22 cellular contexts compared by ENCODE assay signal in genomic region chr5:60792438-60792837, GRCh38.
"Had no signal": no experiment of that assay in that cellular context is flagged by ENCODE, and none has a peak within 500 bp of the region (broad histone marks: within the 10 kb centered on the region; RNA-seq: fewer than 3 reads in every experiment).

No MANE protein-coding gene starts in this region.

- H3K27me3 ChIP-seq: SJCRH30 had no signal

- H3K4me3 ChIP-seq: SJCRH30, SK-N-MC had no signal

- H3K4me1 ChIP-seq: SJCRH30 had no signal

- H3K27ac ChIP-seq: HL-60, RWPE1, SJCRH30, SK-N-MC had no signal

- H3K9me3 ChIP-seq: SJCRH30 had no signal

- H3K36me3 ChIP-seq: SJCRH30 had no signal

- FAIRE-seq: HTR-8/SVneo had no signal

- DNase-seq: KBM-7, NCI-H1092, NCI-H1105 treated with DMSO at 0.1 percent for 48 hours, NCI-H1417 treated with DMSO at 0.1 percent for 48 hours, NCI-H146, NCI-H1694 treated with DMSO at 0.1 percent for 48 hours, NCI-H1930, NCI-H2081, NCI-H2107, NCI-H2171, NCI-H226, NCI-H446, NCI-H510A, NCI-H524 treated with DMSO at 0.1 percent for 48 hours, NCI-H69, NCI-H774, SHP77 treated with DMSO at 0.1 percent for 48 hours, SJCRH30 had no signal
